Comparison of ENCODE assay signal across 9 cellular contexts in the genomic region with DNA sequence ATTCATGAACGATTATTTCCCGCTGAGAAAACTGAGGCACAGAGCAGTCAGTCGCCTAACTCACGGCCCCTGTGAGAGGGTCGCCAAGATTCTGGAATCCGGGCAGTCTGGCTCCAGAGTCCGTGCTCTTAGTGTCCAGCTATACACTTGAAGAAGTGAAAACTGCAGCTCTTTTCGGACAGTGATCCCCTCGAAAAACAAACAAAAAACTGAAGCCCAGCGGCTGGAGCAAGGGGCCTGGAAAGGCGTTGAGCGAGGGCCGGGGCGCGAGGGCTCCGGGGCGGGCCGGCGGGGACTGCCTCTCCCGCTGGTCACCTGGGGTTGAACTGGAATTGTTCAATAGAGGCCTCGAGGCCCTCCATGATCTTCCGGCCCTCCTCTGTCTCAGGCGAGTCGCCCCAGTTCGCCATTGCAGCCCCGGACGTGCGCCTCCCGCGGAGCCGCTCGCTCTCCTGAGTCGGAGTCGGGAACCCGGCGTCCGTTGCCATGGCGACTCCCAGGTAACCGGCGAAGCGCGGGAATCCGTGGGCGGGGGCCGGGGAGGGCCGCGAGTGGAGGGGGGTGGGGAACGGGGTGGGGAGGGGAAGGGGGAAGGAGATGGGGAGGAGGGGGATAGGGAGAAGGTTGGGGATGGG. TPM values are rescaled to one million over a fixed set of nuclear protein-coding genes. Genes with fewer than 3 reads are reported as not detected.
DNase-seq lines count a peak whose midpoint lies in the region; ATAC-seq and TF ChIP-seq lines count a peak whose summit lies in the region.
"Had no signal": no experiment of that assay in that cellular context is flagged by ENCODE, and none has a peak within 500 bp of the region (broad histone marks: within the 10 kb centered on the region; RNA-seq: fewer than 3 reads in every experiment).

No MANE protein-coding gene starts in this region.

- no peak overlapping the region for H3K9ac ChIP-seq in endodermal cell (ENCODE audit: extremely low read depth, low read length, poor library complexity, severe bottlenecking)
- H3K9ac ChIP-seq: BLaER1 had no signal

- peaks cover 27% of the 10 kb centered on the region for H3K27me3 ChIP-seq in endodermal cell (ENCODE audit: control insufficient read depth, insufficient read depth, low read length, poor library complexity, severe bottlenecking)
- H3K27me3 ChIP-seq: BLaER1 had no signal

- no peaks in the 10 kb centered on the region for H3K9me3 Mint-ChIP-seq in endodermal cell
- H3K9me3 Mint-ChIP-seq in stimulated activated naive B cell treated with anti-CD40 and anti-IgM and Interleukin-4, amounts not matched to agents 10 μg/mL and 1 μg/mL and 100 μg/mL, for 72 hours, result peaks cover 0 to 2% of the 10 kb centered on the region in 2 donors

- H3K36me3 Mint-ChIP-seq in endodermal cell (ENCODE audit: low read depth), result no peaks in the 10 kb centered on the region
- no peaks in the 10 kb centered on the region for H3K36me3 Mint-ChIP-seq in stimulated activated naive B cell treated with anti-CD40 and anti-IgM and Interleukin-4, amounts not matched to agents 10 μg/mL and 1 μg/mL and 100 μg/mL, for 72 hours

- no peak overlapping the region for H3K27ac Mint-ChIP-seq in endodermal cell
- peak overlapping the region; percentile 31 for H3K27ac Mint-ChIP-seq in stimulated activated naive B cell treated with anti-CD40 and anti-IgM and Interleukin-4, amounts not matched to agents 10 μg/mL and 1 μg/mL and 100 μg/mL, for 72 hours

- 6 to 10% methylated on average over 14 to 36 of the region's 48 CpGs for WGBS in endodermal cell (ENCODE audit: insufficient coverage in 1 of 2, insufficient read length in 1 of 2), 2 experiments

- H3K27me3 Mint-ChIP-seq in endodermal cell (ENCODE audit: insufficient read depth), result peaks cover 27% of the 10 kb centered on the region
- H3K27me3 Mint-ChIP-seq in stimulated activated naive B cell treated with anti-CD40 and anti-IgM and Interleukin-4, amounts not matched to agents 10 μg/mL and 1 μg/mL and 100 μg/mL, for 72 hours, result peaks cover 11 to 16% of the 10 kb centered on the region in 2 donors

- no peaks in the 10 kb centered on the region for H3K9me3 ChIP-seq in endodermal cell (ENCODE audit: control insufficient read depth, low read length)

- no peak for TF ChIP-seq CTCF in endodermal cell (conservative IDR thresholded peaks at IDR 0.05)

- H3K4me1 ChIP-seq in endodermal cell (ENCODE audit: control insufficient read depth, insufficient read depth, low read length), result no peaks in the 10 kb centered on the region

- peak overlapping the region; percentile 97 for H3K27ac ChIP-seq in endodermal cell (ENCODE audit: low read depth, low read length)
- H3K27ac ChIP-seq: BLaER1 had no signal

- peak; percentile 38 to 45 for ATAC-seq in stimulated activated naive B cell treated with anti-CD40 and anti-IgM and Interleukin-4, amounts not matched to agents 10 μg/mL and 1 μg/mL and 100 μg/mL, for 72 hours (replicated peaks)
- ATAC-seq in HG03039 (IDR thresholded peaks at IDR 0.05; ENCODE audit: unreplicated experiment), result no peak

- H3K4me3 ChIP-seq in endodermal cell (ENCODE audit: low read length), result peak overlapping the region; percentile 71
- H3K4me3 ChIP-seq: BLaER1 had no signal

- H3K4me3 Mint-ChIP-seq in endodermal cell, result peak overlapping the region; percentile 70
- H3K4me3 Mint-ChIP-seq in stimulated activated naive B cell treated with anti-CD40 and anti-IgM and Interleukin-4, amounts not matched to agents 10 μg/mL and 1 μg/mL and 100 μg/mL, for 72 hours, result peak overlapping the region; percentile 84 to 95

- DNase-seq in NCI-H1436 (lab: John Stamatoyannopoulos, UW), result peak; percentile 72
- DNase-seq in NCI-H1436 treated with DMSO at 0.1 percent for 48 hours (lab: John Stamatoyannopoulos, UW), result no peak
- peak; percentile 29 for DNase-seq in activated CD4-positive, alpha-beta T cell treated with anti-CD3 and anti-CD28 coated beads, Interleukin-2, amount 50 U/mL, for 1 hour
- peak; percentile 90 for DNase-seq in endodermal cell
- DNase-seq in mucosa of gallbladder (ENCODE audit: low spot score), result peak; percentile 33
- DNase-seq in stimulated activated naive B cell treated with anti-CD40 and anti-IgM and Interleukin-4, amounts not matched to agents 10 μg/mL and 1 μg/mL and 100 μg/mL, for 72 hours, result no peak
- DNase-seq in NCI-H187 (lab: John Stamatoyannopoulos, UW), result no peak

- peaks cover 18% of the 10 kb centered on the region for H3K4me1 Mint-ChIP-seq in endodermal cell
- peaks cover 18 to 20% of the 10 kb centered on the region in 2 donors for H3K4me1 Mint-ChIP-seq in stimulated activated naive B cell treated with anti-CD40 and anti-IgM and Interleukin-4, amounts not matched to agents 10 μg/mL and 1 μg/mL and 100 μg/mL, for 72 hours

- H3K36me3 ChIP-seq in endodermal cell (ENCODE audit: control insufficient read depth, insufficient read depth, low read length), result no peaks in the 10 kb centered on the region
- H3K36me3 ChIP-seq: BLaER1 had no signal

RNA-seq across cellular contexts. Expression of gene C10orf67, which starts 0.9 kb away (rescaled TPM):
- total RNA-seq in endodermal cell (not detected), mucosa of gallbladder (0.14 TPM)
- polyA plus RNA-seq in endodermal cell (2013, experiment 1 of 2), result 0.28 TPM
- 0.79 TPM for polyA plus RNA-seq in endodermal cell (2013, experiment 2 of 2)

Comparison
In these comparisons a context has a peak if more than half of its experiments do, and no peak if none do; other contexts are left out.
1. DNase-seq: peak in NCI-H1436 (single experiment), activated CD4-positive, alpha-beta T cell treated with anti-CD3 and anti-CD28 coated beads, Interleukin-2, amount 50 U/mL, for 1 hour (single experiment), endodermal cell (single experiment) and mucosa of gallbladder (single experiment); none in NCI-H1436 treated with DMSO at 0.1 percent for 48 hours (single experiment), stimulated activated naive B cell treated with anti-CD40 and anti-IgM and Interleukin-4, amounts not matched to agents 10 μg/mL and 1 μg/mL and 100 μg/mL, for 72 hours (single experiment) and NCI-H187 (0 of 2).